In the genomic region with DNA sequence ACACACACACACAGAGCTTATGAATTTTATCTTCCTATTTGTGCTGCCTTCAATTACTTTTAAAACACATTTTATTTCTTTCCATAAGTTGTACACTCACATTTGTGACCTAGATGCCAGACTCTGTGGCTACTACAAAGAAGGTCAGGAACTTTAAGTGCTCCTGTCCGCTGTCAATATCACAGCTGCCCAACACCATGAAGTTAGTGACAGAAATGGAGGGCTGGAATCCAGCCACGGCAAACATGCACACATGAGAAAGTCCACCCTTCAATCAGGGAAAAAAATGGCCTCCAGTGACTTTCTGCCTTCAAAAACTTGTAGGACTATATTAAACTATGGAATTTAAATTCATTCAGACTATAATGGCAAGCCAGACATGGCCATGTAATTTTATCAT, we compare ENCODE assay signal across 13 cellular contexts.
"Had no signal": no experiment of that assay in that cellular context is flagged by ENCODE, and none has a peak within 500 bp of the region (broad histone marks: within the 10 kb centered on the region; RNA-seq: fewer than 3 reads in every experiment).

No MANE protein-coding gene starts in this region.

- H3K36me3 ChIP-seq: colonic mucosa, esophagus squamous epithelium, suprapubic skin, upper lobe of left lung had no signal

- ATAC-seq: stimulated activated naive CD8-positive, alpha-beta T cell treated with anti-CD3 and anti-CD28 coated beads, Interleukin-15, Interleukin-2, amounts not matched to agents 100 U/mL and 50 U/mL, for 24 hours had no signal

- H3K27ac ChIP-seq: colonic mucosa, esophagus squamous epithelium, parathyroid adenoma, suprapubic skin, upper lobe of left lung had no signal

- H3K9me3 ChIP-seq: colonic mucosa, esophagus squamous epithelium, mucosa of descending colon, suprapubic skin, upper lobe of left lung had no signal

- H3K4me1 ChIP-seq: colonic mucosa, esophagus squamous epithelium, parathyroid adenoma, suprapubic skin, upper lobe of left lung had no signal

- DNase-seq: activated CD4-positive, CD25-positive, alpha-beta regulatory T cell treated with anti-CD3 and anti-CD28 coated beads, Interleukin-2, amount 50 U/mL, for 72 hours; activated T-cell treated with anti-CD3 and anti-CD28 coated beads for 4 hours; colonic mucosa; effector CD4-positive, alpha-beta T cell; esophagus squamous epithelium; mucosa of descending colon; stimulated activated CD4-positive, alpha-beta T cell treated with anti-CD3 and anti-CD28 coated beads, Interleukin-4, amount 100 ng/mL, for 4 hours; stimulated activated CD8-positive, alpha-beta memory T cell treated with anti-CD3 and anti-CD28 coated beads, Interleukin-4, amount 100 ng/mL, for 48 hours; stimulated activated naive CD8-positive, alpha-beta T cell treated with anti-CD3 and anti-CD28 coated beads, Interleukin-15, Interleukin-2, amounts not matched to agents 100 U/mL and 50 U/mL, for 24 hours; T-helper 9 cell; upper lobe of left lung had no signal

- H3K4me3 ChIP-seq: colonic mucosa, esophagus squamous epithelium, mucosa of descending colon, suprapubic skin, upper lobe of left lung had no signal

- H3K27me3 ChIP-seq: colonic mucosa, suprapubic skin, upper lobe of left lung had no signal
